Comparison of ENCODE assay signal across 1 cellular context in genomic region chrX:111116666-111117065, GRCh38.
TF ChIP-seq lines count a peak whose summit lies in the region.

No MANE protein-coding gene starts in this region.

TF ChIP-seq in A549, 52 proteins besides CTCF, POLR2A, EP300 and RAD21 (continued from another document):
- TF ChIP-seq ELK1 (IDR thresholded peaks at IDR 0.05; ENCODE audit: low read depth, low read length) (no peak), FOSL2 (IDR thresholded peaks at IDR 0.05) (no peak), FOSL2 (CRISPR knock-in tag; IDR thresholded peaks at IDR 0.05) (no peak), ESRRA (IDR thresholded peaks at IDR 0.05; ENCODE audit: borderline replicate concordance, low read length) (no peak), NPAS2 (CRISPR knock-in tag; IDR thresholded peaks at IDR 0.05; ENCODE audit: borderline replicate concordance) (no peak), TP53 (CRISPR knock-in tag; IDR thresholded peaks at IDR 0.05) (no peak), RARB (CRISPR knock-in tag; IDR thresholded peaks at IDR 0.05) (no peak), PHF8 (IDR thresholded peaks at IDR 0.05; ENCODE audit: borderline replicate concordance, low read depth) (no peak), REST (IDR thresholded peaks at IDR 0.05) (no peak), RNF2 (IDR thresholded peaks at IDR 0.05; ENCODE audit: borderline replicate concordance, low read depth) (no peak), MAFK (IDR thresholded peaks at IDR 0.05; ENCODE audit: partially characterized antibody) (no peak), KDM5A (IDR thresholded peaks at IDR 0.05) (no peak), JUN (IDR thresholded peaks at IDR 0.05) (no peak), RCOR1 (IDR thresholded peaks at IDR 0.05; ENCODE audit: low read depth, low read length) (no peak), ZC3H11A (IDR thresholded peaks at IDR 0.05) (no peak)
